In the genomic region with DNA sequence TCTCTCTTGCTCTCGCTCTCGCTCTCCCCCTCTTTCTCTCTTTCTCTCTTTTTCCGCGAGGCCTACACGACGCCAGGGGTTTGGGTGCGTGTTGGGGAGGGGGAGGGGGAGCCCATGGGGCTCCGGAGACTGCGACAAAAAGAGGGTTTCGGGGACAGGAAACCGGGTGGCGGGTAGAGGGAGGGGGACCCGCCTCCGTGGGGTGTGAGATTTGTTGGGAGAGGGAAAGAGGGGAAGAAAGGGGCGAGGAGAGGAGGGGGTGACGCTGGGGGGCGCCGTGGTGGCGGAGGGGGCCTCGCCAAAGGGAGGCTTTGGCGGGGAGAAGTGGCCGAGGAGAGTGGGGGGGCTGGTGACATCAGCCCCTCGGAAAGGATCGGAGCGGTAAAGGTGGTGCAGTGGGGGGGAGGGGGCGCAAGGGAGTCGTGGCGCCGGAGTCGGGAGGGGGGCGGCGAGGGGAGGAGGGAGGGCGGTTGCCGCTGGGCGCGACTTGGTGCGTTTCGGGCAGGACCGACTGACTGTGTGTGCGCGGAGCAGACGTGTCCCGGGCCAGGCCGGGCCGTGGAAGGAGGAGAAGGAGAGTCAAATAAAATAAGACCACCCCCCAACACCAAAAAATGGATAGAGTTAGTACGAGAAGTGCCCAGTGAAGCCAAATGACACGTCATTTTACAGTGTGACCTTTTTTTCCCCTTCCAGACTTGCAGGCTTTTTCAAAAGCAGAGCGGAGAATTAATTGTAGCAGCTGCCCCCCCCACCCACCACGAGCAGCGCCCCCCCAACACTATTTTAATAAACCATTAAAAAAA, we compare ENCODE assay signal across 8 cellular contexts. TPM values are rescaled to one million over a fixed set of nuclear protein-coding genes. Genes with fewer than 3 reads are reported as not detected.
DNase-seq lines count a peak whose midpoint lies in the region; ATAC-seq and TF ChIP-seq lines count a peak whose summit lies in the region.

No MANE protein-coding gene starts in this region.

- peak overlapping the region; percentile 70 for H3K4me2 ChIP-seq in SK-N-SH
- peak overlapping the region; percentile 65 for H3K4me2 ChIP-seq in trophoblast cell (ENCODE audit: low read length)

- peaks cover 52% of the 10 kb centered on the region for H3K4me1 Mint-ChIP-seq in activated naive CD8-positive, alpha-beta T cell (ENCODE audit: low read depth)

- WGBS in SK-N-SH (ENCODE audit: low lambda C conversion rate) = 1% methylated on average over 50 of the region's 50 CpGs
- no CpG with 5 or more reads among the region's 50 CpGs for whole genome bisulfite sequencing in trophoblast cell (ENCODE audit: extremely low coverage, insufficient coverage, insufficient read length)

- peaks cover 27% of the 10 kb centered on the region for H3K79me1 ChIP-seq in trophoblast cell (ENCODE audit: low read length)

- DNase-seq in SK-N-SH (peak; percentile 89), cardiac muscle cell (ENCODE audit: low read depth in 1 of 2, low spot score in 1 of 2) (peak; percentile 59 to 90), trophoblast cell (peak; percentile 27 to 54), ureter (ENCODE audit: low spot score) (peak; percentile 79)

- peak overlapping the region; percentile 99 for H3K4ac ChIP-seq in trophoblast cell (ENCODE audit: low read depth, low read length)

- no peak for TF ChIP-seq EP300 in SK-N-SH (IDR thresholded peaks at IDR 0.05; ENCODE audit: borderline replicate concordance in 1 of 2, low read depth in 1 of 2, low read length in 1 of 2)

- no peak for ATAC-seq in GM19328 (IDR thresholded peaks at IDR 0.05; ENCODE audit: unreplicated experiment)

- H3K27me3 ChIP-seq in SK-N-SH (ENCODE audit: insufficient read depth) (no peaks in the 10 kb centered on the region), cardiac muscle cell (no peaks in the 10 kb centered on the region), trophoblast cell (ENCODE audit: insufficient read depth, low read length) (no peaks in the 10 kb centered on the region)

- TF ChIP-seq CTCF in GM12874 (IDR thresholded peaks at IDR 0.05; ENCODE audit: insufficient read depth, low read depth, low read length) (peak; percentile 25; the same call in 1 of the 2 replicates), LNCAP (IDR thresholded peaks at IDR 0.05) (peak; percentile 22; the same call in 1 of the 2 replicates), SK-N-SH (IDR thresholded peaks at IDR 0.05) (peak; percentile 23; the same call in 1 of the 2 replicates), cardiac muscle cell (IDR thresholded peaks at IDR 0.05; ENCODE audit: low read depth, low read length) (peak; percentile 8)

- peak overlapping the region; percentile 69 to 77 for H3K4me3 ChIP-seq in SK-N-SH (ENCODE audit: low read depth in 2 of 2, low read length in 1 of 2)
- peak overlapping the region; percentile 95 for H3K4me3 ChIP-seq in cardiac muscle cell
- peak overlapping the region; percentile 94 for H3K4me3 ChIP-seq in trophoblast cell (ENCODE audit: low read depth, low read length)

- H3K36me3 Mint-ChIP-seq in activated naive CD8-positive, alpha-beta T cell = peaks cover 5% of the 10 kb centered on the region

- H3K9me2 ChIP-seq in SK-N-SH = no peaks in the 10 kb centered on the region

- H4K8ac ChIP-seq in trophoblast cell (ENCODE audit: low read depth, low read length) = peak overlapping the region; percentile 83

- no peak for TF ChIP-seq RAD21 in SK-N-SH (IDR thresholded peaks at IDR 0.05; ENCODE audit: low read length)

- peak overlapping the region; percentile 97 for H3K27ac Mint-ChIP-seq in activated naive CD8-positive, alpha-beta T cell

- no peak overlapping the region for H3K23ac ChIP-seq in trophoblast cell (ENCODE audit: low read length)

- H3K4me3 Mint-ChIP-seq in activated naive CD8-positive, alpha-beta T cell = peak overlapping the region; percentile 96

- no peak overlapping the region for H2AFZ ChIP-seq in SK-N-SH (ENCODE audit: low read depth)
- no peak overlapping the region for H2AFZ ChIP-seq in trophoblast cell (ENCODE audit: insufficient read depth, low read length, poor library complexity)

- H3K79me2 ChIP-seq in SK-N-SH (ENCODE audit: insufficient read depth) (peaks cover 66% of the 10 kb centered on the region), trophoblast cell (ENCODE audit: control insufficient read depth, insufficient read depth, low read length, poor library complexity) (peaks cover 28% of the 10 kb centered on the region)

- H2BK12ac ChIP-seq in trophoblast cell (ENCODE audit: low read length) = peak overlapping the region; percentile 38

- H3K9ac ChIP-seq in SK-N-SH (peak overlapping the region; percentile 97), trophoblast cell (ENCODE audit: low read length) (peak overlapping the region; percentile 96)

- peak overlapping the region; percentile 91 for H3K14ac ChIP-seq in trophoblast cell (ENCODE audit: low read length)

- peak overlapping the region; percentile 97 for H2BK5ac ChIP-seq in trophoblast cell (ENCODE audit: low read depth, low read length, poor library complexity)

- peaks cover 18% of the 10 kb centered on the region for H3F3A ChIP-seq in SK-N-SH (replicated peaks; ENCODE audit: insufficient read depth)

- peak overlapping the region; percentile 92 to 97 for H3K27ac ChIP-seq in SK-N-SH (ENCODE audit: low read depth in 2 of 2, low read length in 1 of 2)
- H3K27ac ChIP-seq in cardiac muscle cell = peak overlapping the region; percentile 100
- H3K27ac ChIP-seq in trophoblast cell (ENCODE audit: low read depth, low read length) = peak overlapping the region; percentile 100

- H3K18ac ChIP-seq in trophoblast cell (ENCODE audit: low read length) = peak overlapping the region; percentile 95

- CTCF ChIA-PET in SK-N-SH (lab: Yijun Ruan, JAX) = no interaction called here

- H4K12ac ChIP-seq in trophoblast cell (ENCODE audit: low read depth, low read length) = peak overlapping the region; percentile 48

- peaks cover 21% of the 10 kb centered on the region in 2 experiments for H3K36me3 ChIP-seq in SK-N-SH (replicated peaks in 1 of 2; ENCODE audit: control insufficient read depth in 1 of 2, insufficient read depth in 2 of 2, low read length in 1 of 2)
- no peaks in the 10 kb centered on the region for H3K36me3 ChIP-seq in cardiac muscle cell
- peaks cover 3 to 12% of the 10 kb centered on the region in 2 experiments for H3K36me3 ChIP-seq in trophoblast cell (ENCODE audit: control insufficient read depth in 1 of 2, insufficient read depth in 2 of 2, low read length in 2 of 2)

- H2BK120ac ChIP-seq in trophoblast cell (ENCODE audit: insufficient read depth, low read length, poor library complexity) = peak overlapping the region; percentile 74

- no peaks in the 10 kb centered on the region for H3K9me3 Mint-ChIP-seq in activated naive CD8-positive, alpha-beta T cell (ENCODE audit: low read depth)

- H4K91ac ChIP-seq in trophoblast cell (ENCODE audit: low read depth, low read length) = peak overlapping the region; percentile 95

- H3K4me1 ChIP-seq in SK-N-SH (ENCODE audit: control insufficient read depth in 1 of 2, insufficient read depth in 2 of 2, low read depth in 1 of 2, low read length in 1 of 2) (peaks cover 32 to 33% of the 10 kb centered on the region in 2 experiments; a peak in 3 of 4 replicates), cardiac muscle cell (ENCODE audit: low read depth) (peaks cover 39% of the 10 kb centered on the region), trophoblast cell (ENCODE audit: control insufficient read depth in 1 of 2, insufficient read depth in 2 of 2, low read length in 2 of 2) (peaks cover 3 to 4% of the 10 kb centered on the region in 2 experiments)

- POLR2A ChIA-PET in SK-N-SH (lab: Yijun Ruan, JAX) = interaction anchor here (1.3 to 1.4 kb wide), 3 partner anchors 22 to 140 kb away, joined by 4 to 11 read pairs (median 4); partner anchors contain the start of gene ATP5F1E

- H2AK5ac ChIP-seq in trophoblast cell (ENCODE audit: low read length) = peak overlapping the region; percentile 85

- peaks cover 46% of the 10 kb centered on the region for H4K20me1 ChIP-seq in SK-N-SH (ENCODE audit: insufficient read depth)

- no peaks in the 10 kb centered on the region for H3K27me3 Mint-ChIP-seq in activated naive CD8-positive, alpha-beta T cell

- no peaks in the 10 kb centered on the region for H3K9me3 ChIP-seq in SK-N-SH
- H3K9me3 ChIP-seq in cardiac muscle cell (ENCODE audit: low read depth) = no peaks in the 10 kb centered on the region
- no peaks in the 10 kb centered on the region for H3K9me3 ChIP-seq in trophoblast cell (ENCODE audit: insufficient read depth, low read depth, low read length)

TF ChIP-seq in SK-N-SH, 30 proteins besides CTCF, POLR2A, EP300 and RAD21 (continues in another document):
- TF ChIP-seq FOXM1 (IDR thresholded peaks at IDR 0.05; ENCODE audit: low read depth) (no peak), MAX (IDR thresholded peaks at IDR 0.05; ENCODE audit: low read depth) (peak; percentile 9; the same call in 1 of the 2 replicates), TEAD4 (IDR thresholded peaks at IDR 0.05; ENCODE audit: borderline replicate concordance, insufficient read depth) (no peak)

RNA-seq across cellular contexts. Expression of gene GNAS, which starts 39.8 kb away (rescaled TPM):
- polyA plus RNA-seq in SK-N-SH (2012; rRNA removed) = 1,011 and 1,562 TPM in 2 replicates
- 1,261 and 1,880 TPM in 2 replicates for polyA plus RNA-seq in SK-N-SH (2012; cell fraction: cytosol; rRNA removed)
- 1,323 and 1,902 TPM in 2 replicates for polyA plus RNA-seq in SK-N-SH (2012; cell fraction: nucleus; rRNA removed)
- 1,319 and 1,641 TPM in 2 replicates for total RNA-seq in cardiac muscle cell
- 2,522 and 2,744 TPM in 2 replicates for polyA plus RNA-seq in cardiac muscle cell
- 1,560 and 1,575 TPM in 2 replicates for polyA plus RNA-seq in trophoblast cell (2013)
- 940 TPM for total RNA-seq in ureter

RNA-seq across cellular contexts. Expression of gene GNAS-AS1, which starts 41.6 kb away (rescaled TPM):
- 1.2 and 1.5 TPM in 2 replicates for polyA plus RNA-seq in SK-N-SH (2012; rRNA removed)
- 0.91 and 1.0 TPM in 2 replicates for polyA plus RNA-seq in SK-N-SH (2012; cell fraction: cytosol; rRNA removed)
- polyA plus RNA-seq in SK-N-SH (2012; cell fraction: nucleus; rRNA removed) = 2.7 and 3.3 TPM in 2 replicates
- total RNA-seq in cardiac muscle cell = 1.3 and 1.8 TPM in 2 replicates
- polyA plus RNA-seq in cardiac muscle cell = 1.3 and 1.4 TPM in 2 replicates
- polyA plus RNA-seq in trophoblast cell (2013) = 0.35 and 0.56 TPM in 2 replicates
- total RNA-seq in ureter = 2.4 TPM
